In the genomic region with DNA sequence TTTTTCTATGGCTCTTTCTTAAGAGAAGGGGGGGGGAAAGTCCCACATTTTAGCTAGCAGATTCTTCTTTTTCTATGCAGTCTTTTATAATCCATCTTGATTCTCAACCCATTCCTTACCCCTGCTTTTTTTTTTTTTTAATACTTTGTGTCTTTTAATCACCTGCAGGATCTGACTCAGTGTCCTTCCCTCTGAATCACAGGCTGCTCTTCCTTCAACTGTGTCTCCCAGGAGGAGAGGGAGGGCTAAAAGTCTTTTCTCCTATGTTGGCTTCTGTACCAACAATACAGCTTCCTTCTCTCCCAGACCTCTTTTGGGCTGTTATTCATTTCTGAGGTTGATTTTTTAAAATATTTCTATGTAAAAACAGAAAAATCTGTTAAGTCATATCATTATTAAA, we compare ENCODE assay signal across 17 cellular contexts.
DNase-seq lines count a peak whose midpoint lies in the region; ATAC-seq and TF ChIP-seq lines count a peak whose summit lies in the region.
"Had no signal": no experiment of that assay in that cellular context is flagged by ENCODE, and none has a peak within 500 bp of the region (broad histone marks: within the 10 kb centered on the region; RNA-seq: fewer than 3 reads in every experiment).

No MANE protein-coding gene starts in this region.

- in situ Hi-C loops in Caki2 (cut with HindIII; ENCODE audit: low pct_unique_long_range_greater_than_20kb, low sequenced_read_pairs): no loop called here

- H3K79me2 ChIP-seq in PC-3 (ENCODE audit: low read length): no peaks in the 10 kb centered on the region
- no peaks in the 10 kb centered on the region for H3K79me2 ChIP-seq in parathyroid adenoma

- peak; percentile 8 for DNase-seq in Caki2 (ENCODE audit: low read depth)
- peak; percentile 26 for DNase-seq in PC-3
- peak; percentile 5 for DNase-seq in epithelial cell of prostate (ENCODE audit: low read depth, low spot score)
- no peak for DNase-seq in NCI-H345 treated with DMSO at 0.1 percent for 48 hours (lab: John Stamatoyannopoulos, UW; ENCODE audit: unreplicated experiment)
- no peak for DNase-seq in GOT3 (lab: John Stamatoyannopoulos, UW)
- DNase-seq: BE2C; CD4-positive, CD25-positive, alpha-beta regulatory T cell; COR-L47; DMS153; GDM1; GM23248; HCEC 1CT; NCI-H1105; NCI-H2081 treated with DMSO at 0.1 percent for 48 hours; SJCRH30 had no signal

- H3K4me2 ChIP-seq in PC-3 (ENCODE audit: low read length) (no peak overlapping the region), parathyroid adenoma (ENCODE audit: low read length) (peak overlapping the region; percentile 22)

- H3K4me3 ChIP-seq in PC-3 (ENCODE audit: low read length): no peak overlapping the region
- H3K4me3 ChIP-seq in parathyroid adenoma (ENCODE audit: low read depth, low read length): no peak overlapping the region
- H3K4me3 ChIP-seq: GM23248, SJCRH30 had no signal

- ATAC-seq in PC-3 (no peak), GM21737 (IDR thresholded peaks at IDR 0.05; ENCODE audit: unreplicated experiment) (no peak)

- intact Hi-C loops in PC-3 (cut with micrococcal nuclease): no loop called here

- no peaks in the 10 kb centered on the region for H4K20me1 ChIP-seq in PC-3 (ENCODE audit: low read length)

- H3K4me1 ChIP-seq in PC-3 (ENCODE audit: insufficient read depth, low read length) (no peaks in the 10 kb centered on the region), parathyroid adenoma (no peaks in the 10 kb centered on the region)
- H3K4me1 ChIP-seq: BE2C, SJCRH30 had no signal

- POLR2A ChIA-PET in PC-3 (lab: Charles Lee; ENCODE audit: unreplicated experiment): no interaction called here

- CTCF ChIA-PET in PC-3 (lab: Charles Lee): no interaction called here

- no peak overlapping the region for H2AFZ ChIP-seq in PC-3 (ENCODE audit: low read length)
- H2AFZ ChIP-seq in parathyroid adenoma: no peak overlapping the region
- H2AFZ ChIP-seq: GM23248 had no signal

- TF ChIP-seq CTCF in PC-3 (conservative IDR thresholded peaks at IDR 0.05; ENCODE audit: low read depth, low read length) (no peak), parathyroid adenoma (IDR thresholded peaks at IDR 0.05) (no peak)

- H3K27me3 ChIP-seq in PC-3 (ENCODE audit: low read length) (no peaks in the 10 kb centered on the region), parathyroid adenoma (ENCODE audit: control insufficient read depth, insufficient read depth, low read length) (no peaks in the 10 kb centered on the region)
- H3K27me3 ChIP-seq: BE2C, SJCRH30 had no signal

- BruUV-seq in PC-3 (replicated peaks; lab: Mats Ljungman, UMichigan): no TSS peak

- H3K36me3 ChIP-seq in PC-3 (ENCODE audit: low read depth, low read length) (no peaks in the 10 kb centered on the region), parathyroid adenoma (ENCODE audit: control insufficient read depth, insufficient read depth, low read length) (no peaks in the 10 kb centered on the region)
- H3K36me3 ChIP-seq: BE2C, SJCRH30 had no signal

- H3K9me3 ChIP-seq in PC-3 (ENCODE audit: low read length): no peaks in the 10 kb centered on the region
- H3K9me3 ChIP-seq in parathyroid adenoma (ENCODE audit: control insufficient read depth, low read length): no peaks in the 10 kb centered on the region
- H3K9me3 ChIP-seq: BE2C, SJCRH30 had no signal

- H3K27ac ChIP-seq in PC-3 (ENCODE audit: low read length) (no peak overlapping the region), epithelial cell of prostate (no peak overlapping the region), parathyroid adenoma (no peak overlapping the region)
- H3K27ac ChIP-seq: GM23248, SJCRH30 had no signal

- H3K9me2 ChIP-seq in PC-3 (replicated peaks; ENCODE audit: low read length): no peaks in the 10 kb centered on the region

- no peaks in the 10 kb centered on the region for H3F3A ChIP-seq in PC-3 (ENCODE audit: low read length, unreplicated experiment)

- H3K9ac ChIP-seq in PC-3 (ENCODE audit: low read length): no peak overlapping the region
- no peak overlapping the region for H3K9ac ChIP-seq in parathyroid adenoma
- H3K9ac ChIP-seq: GM23248 had no signal

Comparison
In these comparisons a context has a peak if more than half of its experiments do, and no peak if none do; other contexts are left out.
1. DNase-seq: peak in Caki2 (single experiment), PC-3 (single experiment) and epithelial cell of prostate (single experiment); none in NCI-H345 treated with DMSO at 0.1 percent for 48 hours (single experiment) and GOT3 (single experiment).